Comparison of ENCODE assay signal across 1 cellular context in the genomic region with DNA sequence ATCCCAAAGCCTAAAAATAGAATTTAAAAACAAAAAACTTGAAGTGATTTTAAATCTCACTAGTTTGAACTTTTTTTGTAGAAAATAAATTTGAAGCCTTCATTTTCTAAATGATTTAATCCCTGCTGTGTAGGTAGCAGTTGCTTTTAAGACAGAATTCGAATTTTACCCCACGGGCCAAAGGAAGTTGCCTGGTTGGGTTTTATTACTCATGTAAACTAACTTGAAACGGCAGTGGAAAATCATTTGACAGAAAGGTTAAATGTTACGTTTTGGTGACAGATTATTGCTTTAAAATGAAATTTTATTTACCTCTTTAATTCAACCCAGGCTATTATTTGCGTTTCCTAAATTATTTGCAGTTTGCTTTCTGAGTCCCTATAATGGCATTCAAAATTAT.
TF ChIP-seq lines count a peak whose summit lies in the region.

No MANE protein-coding gene starts in this region.

TF ChIP-seq in SK-N-SH, 30 proteins besides CTCF, POLR2A, EP300 and RAD21 (continued from another document):
- no peak for TF ChIP-seq MEF2A (IDR thresholded peaks at IDR 0.05; ENCODE audit: borderline replicate concordance, low read depth)
- no peak for TF ChIP-seq FOSL2 (IDR thresholded peaks at IDR 0.05; ENCODE audit: borderline replicate concordance, low read depth)
